In genomic region chr14:102088012-102088792, GRCh38 we compare ENCODE assay signal across 8 cellular contexts. TPM values are rescaled to one million over a fixed set of nuclear protein-coding genes. Genes with fewer than 3 reads are reported as not detected.
DNase-seq lines count a peak whose midpoint lies in the region; TF ChIP-seq lines count a peak whose summit lies in the region.

No MANE protein-coding gene starts in this region.

- H3K4me1 Mint-ChIP-seq in activated T-helper 1 cell treated with anti-CD3 and anti-CD28 coated beads, Interleukin-12 subunit alpha, Interleukin-12 subunit beta, Interleukin-2, Interleukin-4 antibody, amounts not matched to agents 30 ng/mL and 10 ng/mL and 1 ng/mL, durations not matched to agents 14 hours and 24 hours and 36 hours (ENCODE audit: low read depth), result peaks cover 53% of the 10 kb centered on the region
- H3K4me1 Mint-ChIP-seq in neural crest cell, result peaks cover 48% of the 10 kb centered on the region

- peak overlapping the region; percentile 99 for H3K27ac ChIP-seq in temporal lobe (ENCODE audit: low read depth, low read length)

- peak overlapping the region; percentile 60 for H3K4me3 ChIP-seq in fibroblast of pulmonary artery (replicated peaks; ENCODE audit: low read depth, low read length)

- DNase-seq in COLO668 (lab: John Stamatoyannopoulos, UW; ENCODE audit: unreplicated experiment), result peak; percentile 38
- peak; percentile 75 for DNase-seq in NAMALWA (ENCODE audit: low spot score)
- DNase-seq in activated T-helper 1 cell treated with anti-CD3 and anti-CD28 coated beads, Interleukin-12 subunit alpha, Interleukin-12 subunit beta, Interleukin-2, Interleukin-4 antibody, amounts not matched to agents 30 ng/mL and 10 ng/mL and 1 ng/mL, durations not matched to agents 14 hours and 24 hours and 36 hours (ENCODE audit: low spot score), result peak; percentile 38
- DNase-seq in fibroblast of pulmonary artery (ENCODE audit: low read depth), result peak; percentile 17
- peak; percentile 18 for DNase-seq in neural crest cell (ENCODE audit: low read depth, low spot score)
- DNase-seq in SW480 (ENCODE audit: low spot score), result no peak
- DNase-seq in NCI-H1694 treated with DMSO at 0.1 percent for 48 hours (lab: John Stamatoyannopoulos, UW), result no peak

- H3K36me3 Mint-ChIP-seq in activated T-helper 1 cell treated with anti-CD3 and anti-CD28 coated beads, Interleukin-12 subunit alpha, Interleukin-12 subunit beta, Interleukin-2, Interleukin-4 antibody, amounts not matched to agents 30 ng/mL and 10 ng/mL and 1 ng/mL, durations not matched to agents 14 hours and 24 hours and 36 hours (ENCODE audit: low read depth), result peaks cover 33% of the 10 kb centered on the region
- peaks cover 29% of the 10 kb centered on the region for H3K36me3 Mint-ChIP-seq in neural crest cell (ENCODE audit: low read depth)

- no peak for TF ChIP-seq CTCF in fibroblast of pulmonary artery (IDR thresholded peaks at IDR 0.05; ENCODE audit: low read length, missing control alignments)
- TF ChIP-seq CTCF in neural crest cell (conservative IDR thresholded peaks at IDR 0.05), result no peak

- peak overlapping the region; percentile 93 for H3K27ac Mint-ChIP-seq in activated T-helper 1 cell treated with anti-CD3 and anti-CD28 coated beads, Interleukin-12 subunit alpha, Interleukin-12 subunit beta, Interleukin-2, Interleukin-4 antibody, amounts not matched to agents 30 ng/mL and 10 ng/mL and 1 ng/mL, durations not matched to agents 14 hours and 24 hours and 36 hours
- H3K27ac Mint-ChIP-seq in neural crest cell (ENCODE audit: unreplicated experiment), result peak overlapping the region; percentile 78

- H3K4me3 Mint-ChIP-seq in activated T-helper 1 cell treated with anti-CD3 and anti-CD28 coated beads, Interleukin-12 subunit alpha, Interleukin-12 subunit beta, Interleukin-2, Interleukin-4 antibody, amounts not matched to agents 30 ng/mL and 10 ng/mL and 1 ng/mL, durations not matched to agents 14 hours and 24 hours and 36 hours, result peak overlapping the region; percentile 93
- peak overlapping the region; percentile 85 for H3K4me3 Mint-ChIP-seq in neural crest cell

- no peaks in the 10 kb centered on the region for H3K27me3 Mint-ChIP-seq in activated T-helper 1 cell treated with anti-CD3 and anti-CD28 coated beads, Interleukin-12 subunit alpha, Interleukin-12 subunit beta, Interleukin-2, Interleukin-4 antibody, amounts not matched to agents 30 ng/mL and 10 ng/mL and 1 ng/mL, durations not matched to agents 14 hours and 24 hours and 36 hours (ENCODE audit: insufficient read depth)
- H3K27me3 Mint-ChIP-seq in neural crest cell (ENCODE audit: low read depth), result no peaks in the 10 kb centered on the region

- no peaks in the 10 kb centered on the region for H3K9me3 Mint-ChIP-seq in activated T-helper 1 cell treated with anti-CD3 and anti-CD28 coated beads, Interleukin-12 subunit alpha, Interleukin-12 subunit beta, Interleukin-2, Interleukin-4 antibody, amounts not matched to agents 30 ng/mL and 10 ng/mL and 1 ng/mL, durations not matched to agents 14 hours and 24 hours and 36 hours
- no peaks in the 10 kb centered on the region for H3K9me3 Mint-ChIP-seq in neural crest cell

- intact Hi-C loops in activated T-helper 1 cell treated with anti-CD3 and anti-CD28 coated beads, Interleukin-12 subunit alpha, Interleukin-12 subunit beta, Interleukin-2, Interleukin-4 antibody, amounts not matched to agents 30 ng/mL and 10 ng/mL and 1 ng/mL, durations not matched to agents 14 hours and 24 hours and 36 hours (cut with micrococcal nuclease), result loop anchor here (5.0 kb wide), 2 partner anchors 266 to 274 kb away; partner anchors contain the start of genes CINP and TECPR2

RNA-seq across cellular contexts. Expression of gene HSP90AA1, which starts 1.4 kb away (rescaled TPM):
- 993 and 995 TPM in 2 replicates for total RNA-seq in activated T-helper 1 cell treated with anti-CD3 and anti-CD28 coated beads, Interleukin-12 subunit alpha, Interleukin-12 subunit beta, Interleukin-2, Interleukin-4 antibody, amounts not matched to agents 30 ng/mL and 10 ng/mL and 1 ng/mL, durations not matched to agents 14 hours and 24 hours and 36 hours
- total RNA-seq in neural crest cell (760 and 771 TPM in 2 replicates), temporal lobe (646 TPM)

RNA-seq across cellular contexts. Expression of gene WDR20, which starts 51.5 kb away (rescaled TPM):
- 33.9 and 34.2 TPM in 2 replicates for total RNA-seq in activated T-helper 1 cell treated with anti-CD3 and anti-CD28 coated beads, Interleukin-12 subunit alpha, Interleukin-12 subunit beta, Interleukin-2, Interleukin-4 antibody, amounts not matched to agents 30 ng/mL and 10 ng/mL and 1 ng/mL, durations not matched to agents 14 hours and 24 hours and 36 hours
- total RNA-seq in neural crest cell (28.2 and 30.2 TPM in 2 replicates), temporal lobe (30.5 TPM)

Comparison
In these comparisons a context has a peak if more than half of its experiments do, and no peak if none do; other contexts are left out.
1. DNase-seq: peak in COLO668 (single experiment), NAMALWA (single experiment), activated T-helper 1 cell treated with anti-CD3 and anti-CD28 coated beads, Interleukin-12 subunit alpha, Interleukin-12 subunit beta, Interleukin-2, Interleukin-4 antibody, amounts not matched to agents 30 ng/mL and 10 ng/mL and 1 ng/mL, durations not matched to agents 14 hours and 24 hours and 36 hours (single experiment), fibroblast of pulmonary artery (single experiment) and neural crest cell (single experiment); none in SW480 (single experiment) and NCI-H1694 treated with DMSO at 0.1 percent for 48 hours (single experiment).